In genomic region chr2:27085670-27086089, GRCh38 we compare ENCODE assay signal across 8 cellular contexts. TPM values are rescaled to one million over a fixed set of nuclear protein-coding genes. Genes with fewer than 3 reads are reported as not detected.
DNase-seq lines count a peak whose midpoint lies in the region; ATAC-seq and TF ChIP-seq lines count a peak whose summit lies in the region.

No MANE protein-coding gene starts in this region.

- no peaks in the 10 kb centered on the region for H4K20me1 ChIP-seq in DOHH2 (ENCODE audit: control insufficient read depth, insufficient read depth, low read depth, low read length)

- peaks cover 11% of the 10 kb centered on the region for H3K4me1 Mint-ChIP-seq in activated T-helper 17 cell treated with anti-CD3 and anti-CD28 coated beads, Interleukin-2, amount 50 U/mL, for 72 hours
- peaks cover 28 to 34% of the 10 kb centered on the region in 2 donors for H3K4me1 Mint-ChIP-seq in natural killer cell

- H3K36me3 ChIP-seq in DOHH2 (ENCODE audit: control insufficient read depth, low read length) (no peaks in the 10 kb centered on the region), upper lobe of right lung (no peaks in the 10 kb centered on the region)

- peak; percentile 76 for DNase-seq in NB4 (ENCODE audit: low read depth)
- DNase-seq in foreskin fibroblast: peak; percentile 80 to 91
- no peak for DNase-seq in natural killer cell
- DNase-seq in upper lobe of right lung: peak; percentile 91

- intact Hi-C loops in natural killer cell (cut with micrococcal nuclease) (loop anchor here (1.0 to 10.0 kb wide), 4 partner anchors 14 to 127 kb away; partner anchors contain the start of genes AGBL5, ATRAID, OST4 and PREB), upper lobe of right lung (cut with DNase I) (loop anchor here (10.0 kb wide), 1 partner anchor 121 kb away; no protein-coding TSS in a partner anchor)

- TF ChIP-seq CTCF in DOHH2 (IDR thresholded peaks at IDR 0.05; ENCODE audit: low read depth, low read length, poor library complexity, severe bottlenecking) (no peak), NB4 (IDR thresholded peaks at IDR 0.05; ENCODE audit: low read depth, low read length) (peak; percentile 41), foreskin fibroblast (IDR thresholded peaks at IDR 0.05; ENCODE audit: low read depth, low read length) (peak; percentile 54), natural killer cell (IDR thresholded peaks at IDR 0.05) (no peak), upper lobe of right lung (IDR thresholded peaks at IDR 0.05) (peak; percentile 48)

- H3K27ac Mint-ChIP-seq in activated T-helper 17 cell treated with anti-CD3 and anti-CD28 coated beads, Interleukin-2, amount 50 U/mL, for 72 hours: peak overlapping the region; percentile 66
- H3K27ac Mint-ChIP-seq in natural killer cell: peak overlapping the region; percentile 79 to 87

- no peak for TF ChIP-seq POLR2A in NB4 (IDR thresholded peaks at IDR 0.05; ENCODE audit: extremely low read depth, insufficient read length)

- ATAC-seq in GM21529 (IDR thresholded peaks at IDR 0.05; ENCODE audit: unreplicated experiment): peak; percentile 9
- ATAC-seq in activated T-helper 17 cell treated with anti-CD3 and anti-CD28 coated beads, Interleukin-2, amount 50 U/mL, for 72 hours (replicated peaks): peak; percentile 22
- peak in 1 of 3 donors; percentile 0 for ATAC-seq in natural killer cell
- peak; percentile 69 for ATAC-seq in upper lobe of right lung
- no peak for ATAC-seq in HG02798 (IDR thresholded peaks at IDR 0.05; ENCODE audit: poor library complexity, unreplicated experiment)

- H3K4me3 ChIP-seq in DOHH2 (ENCODE audit: low read length) (peak overlapping the region; percentile 86), NB4 (ENCODE audit: low read depth, low read length) (peak overlapping the region; percentile 42), foreskin fibroblast (ENCODE audit: low read depth in 1 of 2, low read length in 2 of 2) (peak overlapping the region; percentile 45 to 58), upper lobe of right lung (peak overlapping the region; percentile 74)

- no peaks in the 10 kb centered on the region for H3K79me2 ChIP-seq in DOHH2 (ENCODE audit: control insufficient read depth, low read length)

- H3K27me3 ChIP-seq in DOHH2 (ENCODE audit: control insufficient read depth, low read length) (no peaks in the 10 kb centered on the region), upper lobe of right lung (no peaks in the 10 kb centered on the region)

- peak overlapping the region; percentile 79 for H3K4me2 ChIP-seq in DOHH2 (ENCODE audit: low read length)

- H3K27me3 Mint-ChIP-seq in activated T-helper 17 cell treated with anti-CD3 and anti-CD28 coated beads, Interleukin-2, amount 50 U/mL, for 72 hours: no peaks in the 10 kb centered on the region
- H3K27me3 Mint-ChIP-seq in natural killer cell (ENCODE audit: low read depth in 2 of 2): no peaks in the 10 kb centered on the region

- peak overlapping the region; percentile 84 for H3K4me3 Mint-ChIP-seq in activated T-helper 17 cell treated with anti-CD3 and anti-CD28 coated beads, Interleukin-2, amount 50 U/mL, for 72 hours
- H3K4me3 Mint-ChIP-seq in natural killer cell: peak overlapping the region; percentile 80

- no peaks in the 10 kb centered on the region for H3K36me3 Mint-ChIP-seq in activated T-helper 17 cell treated with anti-CD3 and anti-CD28 coated beads, Interleukin-2, amount 50 U/mL, for 72 hours (ENCODE audit: low read depth)
- H3K36me3 Mint-ChIP-seq in natural killer cell: no peaks in the 10 kb centered on the region

- H3K9me3 Mint-ChIP-seq in activated T-helper 17 cell treated with anti-CD3 and anti-CD28 coated beads, Interleukin-2, amount 50 U/mL, for 72 hours: no peaks in the 10 kb centered on the region
- H3K9me3 Mint-ChIP-seq in natural killer cell: no peaks in the 10 kb centered on the region

- no peaks in the 10 kb centered on the region for H3F3A ChIP-seq in DOHH2 (ENCODE audit: control insufficient read depth, insufficient read depth)

- H3K9me3 ChIP-seq in DOHH2 (ENCODE audit: control insufficient read depth, insufficient read depth, low read length) (no peaks in the 10 kb centered on the region), upper lobe of right lung (no peaks in the 10 kb centered on the region)

- H3K4me1 ChIP-seq in DOHH2 (ENCODE audit: control insufficient read depth, low read length): peaks cover 38% of the 10 kb centered on the region
- peaks cover 34% of the 10 kb centered on the region for H3K4me1 ChIP-seq in upper lobe of right lung

- no peaks in the 10 kb centered on the region for H3K9me2 ChIP-seq in DOHH2 (replicated peaks; ENCODE audit: control insufficient read depth, low read length)

- H3K27ac ChIP-seq in DOHH2 (ENCODE audit: low read depth, low read length) (no peak overlapping the region), upper lobe of right lung (peak overlapping the region; percentile 95)

RNA-seq across cellular contexts. Expression of gene KHK, which starts 0.9 kb away (rescaled TPM):
- total RNA-seq in activated T-helper 17 cell treated with anti-CD3 and anti-CD28 coated beads, Interleukin-2, amount 50 U/mL, for 72 hours: 10 to 100 TPM in 1 of 2 donors, 1 to 10 TPM in 1; 5.9 to 10.5 TPM
- 1 to 10 TPM; 3.7 to 4.0 (median 3.8) TPM for total RNA-seq in natural killer cell
- total RNA-seq in upper lobe of right lung: 4.9 TPM

RNA-seq across cellular contexts. Expression of gene EMILIN1, which starts 7.3 kb away (rescaled TPM):
- under 1 TPM; 0.42 to 0.93 TPM for total RNA-seq in activated T-helper 17 cell treated with anti-CD3 and anti-CD28 coated beads, Interleukin-2, amount 50 U/mL, for 72 hours
- total RNA-seq in natural killer cell (under 1 TPM; 0.31 to 0.78 (median 0.41) TPM), upper lobe of right lung (84.6 TPM)

RNA-seq across cellular contexts. Expression of gene OST4, which starts 14.2 kb away (rescaled TPM):
- 100 to 1,000 TPM; 286 to 313 TPM for total RNA-seq in activated T-helper 17 cell treated with anti-CD3 and anti-CD28 coated beads, Interleukin-2, amount 50 U/mL, for 72 hours
- total RNA-seq in natural killer cell: 100 to 1,000 TPM; 178 to 207 (median 192) TPM
- total RNA-seq in upper lobe of right lung: 248 TPM

RNA-seq across cellular contexts. Expression of gene CGREF1, which starts 33.2 kb away (rescaled TPM):
- total RNA-seq in activated T-helper 17 cell treated with anti-CD3 and anti-CD28 coated beads, Interleukin-2, amount 50 U/mL, for 72 hours: 1 to 10 TPM; 3.7 to 4.6 TPM
- total RNA-seq in natural killer cell: not detected
- total RNA-seq in upper lobe of right lung: 0.43 TPM

RNA-seq across cellular contexts. Expression of gene AGBL5, which starts 34.2 kb away (rescaled TPM):
- 10 to 100 TPM; 13.1 to 14.3 TPM for total RNA-seq in activated T-helper 17 cell treated with anti-CD3 and anti-CD28 coated beads, Interleukin-2, amount 50 U/mL, for 72 hours
- 10 to 100 TPM in 2 of 3 donors, 1 to 10 TPM in 1; 10.0 to 12.0 (median 10.8) TPM for total RNA-seq in natural killer cell
- 14.0 TPM for total RNA-seq in upper lobe of right lung

Comparison
In these comparisons a context has a peak if more than half of its experiments do, and no peak if none do; other contexts are left out.
1. CTCF ChIP-seq: peak in NB4 (single experiment), foreskin fibroblast (single experiment) and upper lobe of right lung (single experiment); none in DOHH2 (single experiment) and natural killer cell (single experiment).
2. RNA of gene EMILIN1, which starts 7.3 kb away (total RNA-seq): 84.6 TPM in upper lobe of right lung (single experiment); 0.42 to 0.93 TPM in activated T-helper 17 cell treated with anti-CD3 and anti-CD28 coated beads, Interleukin-2, amount 50 U/mL, for 72 hours and 0.31 to 0.78 TPM in natural killer cell; every median in the first group is over 10 times any median in the second.
3. Peak in every context shown above with its lines, with median percentiles within 50 percentile points of each other: H3K4me3 ChIP-seq.